In genomic region chr16:57324649-57325223, GRCh38 we compare ENCODE assay signal across 1 cellular context.
TF ChIP-seq lines count a peak whose summit lies in the region.

No MANE protein-coding gene starts in this region.

TF ChIP-seq in HepG2, 621 proteins besides CTCF, POLR2A, EP300 and RAD21:
- no peak for TF ChIP-seq FOSL2 (CRISPR knock-in tag; IDR thresholded peaks at IDR 0.05)
- peak; percentile 61 for TF ChIP-seq ZNF12 (CRISPR knock-in tag; IDR thresholded peaks at IDR 0.05)
- no peak for TF ChIP-seq ZNF703 (CRISPR knock-in tag; IDR thresholded peaks at IDR 0.05; ENCODE audit: borderline replicate concordance)
- TF ChIP-seq ZSCAN21 (CRISPR knock-in tag; IDR thresholded peaks at IDR 0.05; ENCODE audit: borderline replicate concordance) = no peak
- TF ChIP-seq ZNF282 (IDR thresholded peaks at IDR 0.05; ENCODE audit: partially characterized antibody) = no peak
- TF ChIP-seq ZNF564 (CRISPR knock-in tag; IDR thresholded peaks at IDR 0.05) = peak; percentile 64; the same call in 1 of the 2 replicates
- TF ChIP-seq ZNF816 (CRISPR knock-in tag; IDR thresholded peaks at IDR 0.05; ENCODE audit: borderline replicate concordance) = no peak
- no peak for TF ChIP-seq RORA (CRISPR knock-in tag; IDR thresholded peaks at IDR 0.05)
- TF ChIP-seq ZFX (CRISPR knock-in tag; IDR thresholded peaks at IDR 0.05; ENCODE audit: low read depth) = no peak
- TF ChIP-seq ELF4 (CRISPR knock-in tag; IDR thresholded peaks at IDR 0.05; ENCODE audit: borderline replicate concordance) = no peak
- TF ChIP-seq MAFK (conservative IDR thresholded peaks at IDR 0.05 in 1 of 2, IDR thresholded peaks at IDR 0.05 in 1 of 2; ENCODE audit: low read length in 2 of 2) = 0 out of 4 replicates have a peak, but pooled peaks of 1 of the 2 experiments have one; percentile 3
- TF ChIP-seq ZNF550 (CRISPR knock-in tag; IDR thresholded peaks at IDR 0.05; ENCODE audit: borderline replicate concordance) = no peak
- no peak for TF ChIP-seq ISL2 (CRISPR knock-in tag; IDR thresholded peaks at IDR 0.05)
